23 cellular contexts compared by ENCODE assay signal in genomic region chr6:86118271-86118670, GRCh38.
"Had no signal": no experiment of that assay in that cellular context is flagged by ENCODE, and none has a peak within 500 bp of the region (broad histone marks: within the 10 kb centered on the region; RNA-seq: fewer than 3 reads in every experiment).

No MANE protein-coding gene starts in this region.

- DNase-seq: activated CD4-positive, alpha-beta T cell treated with anti-CD3 and anti-CD28 coated beads for 36 hours; activated CD8-positive, alpha-beta memory T cell treated with anti-CD3 and anti-CD28 coated beads, Interleukin-2, amount 50 U/mL, for 4 hours; activated CD8-positive, alpha-beta T cell treated with anti-CD3 and anti-CD28 coated beads for 36 hours; activated effector memory CD4-positive, alpha-beta T cell treated with anti-CD3 and anti-CD28 coated beads, Interleukin-2, amount 50 U/mL, for 16 hours; activated naive CD4-positive, alpha-beta T cell treated with Interleukin-2 at 50 U/mL for 16 hours; amygdala; MG63; MV-4-11; NCI-H1092 treated with DMSO at 0.1 percent for 48 hours; NCI-H1436 treated with DMSO at 0.1 percent for 48 hours; NCI-H1930; NCI-H345; NCI-H510A; OCI-M1; Peyer's patch; Right ventricle myocardium superior; SJCRH30; SK-N-SH; T-helper 1 cell; WERI-Rb-1 had no signal

- H3K4me3 Mint-ChIP-seq: activated CD4-positive, alpha-beta T cell treated with anti-CD3 and anti-CD28 coated beads for 36 hours; activated CD8-positive, alpha-beta T cell treated with anti-CD3 and anti-CD28 coated beads for 36 hours; brain; central memory CD8-positive, alpha-beta T cell had no signal

- ATAC-seq: activated CD4-positive, alpha-beta T cell treated with anti-CD3 and anti-CD28 coated beads for 36 hours; activated CD8-positive, alpha-beta T cell treated with anti-CD3 and anti-CD28 coated beads for 36 hours; activated naive CD4-positive, alpha-beta T cell treated with anti-CD3 and anti-CD28 coated beads, Interleukin-2, amount 50 U/mL, for 72 hours had no signal

- H3K27me3 Mint-ChIP-seq: activated CD4-positive, alpha-beta T cell treated with anti-CD3 and anti-CD28 coated beads for 36 hours; activated CD8-positive, alpha-beta T cell treated with anti-CD3 and anti-CD28 coated beads for 36 hours; central memory CD8-positive, alpha-beta T cell had no signal

- H3K36me3 Mint-ChIP-seq: activated naive CD4-positive, alpha-beta T cell treated with anti-CD3 and anti-CD28 coated beads, Interleukin-2, amount 50 U/mL, for 72 hours; brain had no signal

- H3K4me1 Mint-ChIP-seq: activated CD4-positive, alpha-beta T cell treated with anti-CD3 and anti-CD28 coated beads for 36 hours; brain; central memory CD8-positive, alpha-beta T cell had no signal

- H3K27ac Mint-ChIP-seq: activated CD4-positive, alpha-beta T cell treated with anti-CD3 and anti-CD28 coated beads for 36 hours; activated CD8-positive, alpha-beta T cell treated with anti-CD3 and anti-CD28 coated beads for 36 hours; activated naive CD4-positive, alpha-beta T cell treated with anti-CD3 and anti-CD28 coated beads, Interleukin-2, amount 50 U/mL, for 72 hours; brain had no signal
